Comparison of ENCODE assay signal across 5 cellular contexts in genomic region chr13:65091031-65091430, GRCh38.
"Had no signal": no experiment of that assay in that cellular context is flagged by ENCODE, and none has a peak within 500 bp of the region (broad histone marks: within the 10 kb centered on the region; RNA-seq: fewer than 3 reads in every experiment).

No MANE protein-coding gene starts in this region.

- H3K27ac ChIP-seq: HL-60 had no signal

- DNase-seq: IMR-90, KBM-7 had no signal

- H3K4me3 ChIP-seq: K562 had no signal

- ATAC-seq: HepG2, K562 had no signal
